Comparison of ENCODE assay signal across 8 cellular contexts in the genomic region with DNA sequence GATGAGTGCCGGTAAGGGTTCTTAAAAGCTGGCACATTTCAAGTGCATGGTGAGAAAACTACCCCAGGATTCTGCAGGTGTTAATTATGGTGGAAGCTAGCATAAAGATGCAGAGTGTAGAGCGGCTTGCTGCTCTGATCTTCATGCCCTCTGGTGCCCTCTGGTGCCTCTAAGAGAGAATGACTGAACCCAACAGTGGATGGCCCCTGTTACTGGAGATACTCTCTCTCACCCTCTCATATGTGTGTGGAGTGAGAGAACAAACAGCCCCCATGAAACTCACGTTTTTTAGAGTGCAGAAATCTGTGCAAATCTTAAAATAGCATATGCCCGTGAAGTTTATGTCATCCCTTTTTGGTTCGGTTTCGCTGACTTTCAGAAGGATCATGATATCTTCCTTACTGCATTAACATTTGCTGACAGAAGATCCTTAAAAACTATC.
A peak's percentile ranks its signal among the peaks of the same experiment; 100 is the strongest.
DNase-seq lines count a peak whose midpoint lies in the region; ATAC-seq and TF ChIP-seq lines count a peak whose summit lies in the region.

No MANE protein-coding gene starts in this region.

- H3K4me3 Mint-ChIP-seq in Calu3 (ENCODE audit: low read depth, unreplicated experiment) (no peak overlapping the region), endodermal cell (no peak overlapping the region)
- H3K4me3 Mint-ChIP-seq in activated CD4-positive, alpha-beta T cell treated with anti-CD3 and anti-CD28 coated beads, Interleukin-2, amount 10 ng/mL, durations not matched to agents 7 days and 5 days = no peak overlapping the region
- no peak overlapping the region for H3K4me3 Mint-ChIP-seq in stimulated activated naive CD8-positive, alpha-beta T cell treated with anti-CD3 and anti-CD28 coated beads, Interleukin-15, amount 100 ng/mL, for 72 hours

- 0 to 44% methylated on average over 1 to 6 of the region's 6 CpGs for WGBS in endodermal cell (ENCODE audit: insufficient coverage in 1 of 2, insufficient read length in 1 of 2), 2 experiments

- H3K4me1 ChIP-seq in endodermal cell (ENCODE audit: control insufficient read depth, insufficient read depth, low read length) = peaks cover 5% of the 10 kb centered on the region

- no peaks in the 10 kb centered on the region for H3K27me3 ChIP-seq in endodermal cell (ENCODE audit: control insufficient read depth, insufficient read depth, low read length, poor library complexity, severe bottlenecking)

- no TSS peak for BruUV-seq in Calu3 (replicated peaks; lab: Mats Ljungman, UMichigan)

- H3K4me3 ChIP-seq in endodermal cell (ENCODE audit: low read length) = no peak overlapping the region

- TF ChIP-seq CTCF in Calu3 (IDR thresholded peaks at IDR 0.05; ENCODE audit: unreplicated experiment) (peak; percentile 60), endodermal cell (conservative IDR thresholded peaks at IDR 0.05) (peak; percentile 89)

- peak; percentile 96 for ATAC-seq in GM19455 (IDR thresholded peaks at IDR 0.05; ENCODE audit: unreplicated experiment)
- ATAC-seq in HG03457 (IDR thresholded peaks at IDR 0.05; ENCODE audit: unreplicated experiment) = peak; percentile 90
- peak; percentile 96 for ATAC-seq in stimulated activated naive CD8-positive, alpha-beta T cell treated with anti-CD3 and anti-CD28 coated beads, Interleukin-15, amount 100 ng/mL, for 72 hours

- no peaks in the 10 kb centered on the region for H3K9me3 Mint-ChIP-seq in Calu3 (ENCODE audit: low read depth, unreplicated experiment)
- H3K9me3 Mint-ChIP-seq in activated CD4-positive, alpha-beta T cell treated with anti-CD3 and anti-CD28 coated beads, Interleukin-2, amount 10 ng/mL, durations not matched to agents 7 days and 5 days = no peaks in the 10 kb centered on the region
- no peaks in the 10 kb centered on the region for H3K9me3 Mint-ChIP-seq in endodermal cell
- no peaks in the 10 kb centered on the region for H3K9me3 Mint-ChIP-seq in stimulated activated naive CD8-positive, alpha-beta T cell treated with anti-CD3 and anti-CD28 coated beads, Interleukin-15, amount 100 ng/mL, for 72 hours

- H3K36me3 ChIP-seq in endodermal cell (ENCODE audit: control insufficient read depth, insufficient read depth, low read length) = no peaks in the 10 kb centered on the region

- CTCF ChIA-PET in Calu3 (lab: Charles Lee) = interaction anchor here (0.7 kb wide), 1 partner anchor 374 kb away, joined by 3 read pairs; no protein-coding TSS in a partner anchor
- CTCF ChIA-PET in activated CD4-positive, alpha-beta T cell treated with anti-CD3 and anti-CD28 coated beads, Interleukin-2, amount 10 ng/mL, durations not matched to agents 7 days and 5 days (lab: Charles Lee) = interaction anchor here (0.6 to 1.1 kb wide), 4 partner anchors 9 to 599 kb away, joined by 3 to 4 read pairs (median 3); no protein-coding TSS in a partner anchor

- no peaks in the 10 kb centered on the region for H3K9me3 ChIP-seq in endodermal cell (ENCODE audit: control insufficient read depth, low read length)

- H3K36me3 Mint-ChIP-seq in Calu3 (ENCODE audit: insufficient read depth, unreplicated experiment) (no peaks in the 10 kb centered on the region), endodermal cell (ENCODE audit: low read depth) (no peaks in the 10 kb centered on the region)
- no peaks in the 10 kb centered on the region for H3K36me3 Mint-ChIP-seq in activated CD4-positive, alpha-beta T cell treated with anti-CD3 and anti-CD28 coated beads, Interleukin-2, amount 10 ng/mL, durations not matched to agents 7 days and 5 days (ENCODE audit: low read depth)

- H3K9ac ChIP-seq in endodermal cell (ENCODE audit: extremely low read depth, low read length, poor library complexity, severe bottlenecking) = no peak overlapping the region

- H3K4me1 Mint-ChIP-seq in Calu3 (ENCODE audit: low read depth, unreplicated experiment) (no peaks in the 10 kb centered on the region), endodermal cell (peaks cover 19% of the 10 kb centered on the region)
- H3K4me1 Mint-ChIP-seq in activated CD4-positive, alpha-beta T cell treated with anti-CD3 and anti-CD28 coated beads, Interleukin-2, amount 10 ng/mL, durations not matched to agents 7 days and 5 days = no peaks in the 10 kb centered on the region
- no peaks in the 10 kb centered on the region for H3K4me1 Mint-ChIP-seq in stimulated activated naive CD8-positive, alpha-beta T cell treated with anti-CD3 and anti-CD28 coated beads, Interleukin-15, amount 100 ng/mL, for 72 hours

- POLR2A ChIA-PET in activated CD4-positive, alpha-beta T cell treated with anti-CD3 and anti-CD28 coated beads, Interleukin-2, amount 10 ng/mL, durations not matched to agents 7 days and 5 days (lab: Charles Lee) = no interaction called here

- H3K27me3 Mint-ChIP-seq in Calu3 (ENCODE audit: unreplicated experiment) = no peaks in the 10 kb centered on the region
- H3K27me3 Mint-ChIP-seq in activated CD4-positive, alpha-beta T cell treated with anti-CD3 and anti-CD28 coated beads, Interleukin-2, amount 10 ng/mL, durations not matched to agents 7 days and 5 days = no peaks in the 10 kb centered on the region
- H3K27me3 Mint-ChIP-seq in endodermal cell (ENCODE audit: insufficient read depth) = peaks cover 9% of the 10 kb centered on the region
- peaks cover 24% of the 10 kb centered on the region for H3K27me3 Mint-ChIP-seq in stimulated activated naive CD8-positive, alpha-beta T cell treated with anti-CD3 and anti-CD28 coated beads, Interleukin-15, amount 100 ng/mL, for 72 hours

- intact Hi-C loops in Calu3 (cut with micrococcal nuclease; ENCODE audit: unreplicated experiment) = loop anchor here (1.0 to 10.0 kb wide), 4 partner anchors 373 to 757 kb away; no protein-coding TSS in a partner anchor

- no peak overlapping the region for H3K27ac ChIP-seq in endodermal cell (ENCODE audit: low read depth, low read length)

- DNase-seq in Calu3 (peak; percentile 48), NCI-H526 (lab: John Stamatoyannopoulos, UW) (peak; percentile 18 to 74), endodermal cell (peak; percentile 85), middle frontal gyrus (ENCODE audit: extremely low spot score, low spot score) (peak; percentile 48)
- DNase-seq in activated CD4-positive, alpha-beta T cell treated with anti-CD3 and anti-CD28 coated beads, Interleukin-2, amount 10 ng/mL, durations not matched to agents 7 days and 5 days = peak; percentile 59
- DNase-seq in stimulated activated naive CD8-positive, alpha-beta T cell treated with anti-CD3 and anti-CD28 coated beads, Interleukin-15, amount 100 ng/mL, for 72 hours = peak; percentile 31 to 51

- H3K27ac Mint-ChIP-seq in Calu3 (ENCODE audit: unreplicated experiment) (no peak overlapping the region), endodermal cell (no peak overlapping the region)
- H3K27ac Mint-ChIP-seq in activated CD4-positive, alpha-beta T cell treated with anti-CD3 and anti-CD28 coated beads, Interleukin-2, amount 10 ng/mL, durations not matched to agents 7 days and 5 days = no peak overlapping the region
- no peak overlapping the region for H3K27ac Mint-ChIP-seq in stimulated activated naive CD8-positive, alpha-beta T cell treated with anti-CD3 and anti-CD28 coated beads, Interleukin-15, amount 100 ng/mL, for 72 hours
